In the genomic region with DNA sequence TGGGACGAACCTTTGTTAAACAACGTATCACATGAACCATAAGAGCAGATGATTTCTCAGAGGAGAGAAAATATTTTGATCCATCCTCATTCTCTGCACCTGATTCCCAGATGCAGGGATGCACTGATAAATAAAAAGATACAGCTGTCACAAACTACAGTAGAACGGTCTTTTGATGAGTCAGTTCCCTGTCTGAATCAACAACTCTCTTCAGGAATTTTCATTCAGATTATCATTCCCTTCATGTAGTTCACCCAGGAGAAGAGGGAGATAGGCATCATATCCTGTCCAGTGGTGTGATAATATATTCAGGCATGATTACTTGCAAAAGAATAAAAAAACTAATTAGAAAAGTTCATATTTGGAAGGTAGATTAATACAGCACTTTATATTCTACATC, we compare ENCODE assay signal across 30 cellular contexts.
"Had no signal": no experiment of that assay in that cellular context is flagged by ENCODE, and none has a peak within 500 bp of the region (broad histone marks: within the 10 kb centered on the region; RNA-seq: fewer than 3 reads in every experiment).

No MANE protein-coding gene starts in this region.

- H3K27ac ChIP-seq: epithelial cell of prostate, gastrocnemius medialis, neural progenitor cell, parathyroid adenoma, right lobe of liver, suprapubic skin, transverse colon, upper lobe of right lung, uterus had no signal

- H3K4me1 Mint-ChIP-seq: memory B cell; mesothelial cell of epicardium; naive B cell; nephron; neural progenitor cell; stimulated activated naive CD8-positive, alpha-beta T cell treated with anti-CD3 and anti-CD28 coated beads, Interleukin-15, amount 100 ng/mL, for 72 hours had no signal

- H3K27me3 Mint-ChIP-seq: effector memory CD8-positive, alpha-beta T cell; memory B cell; naive B cell; progenitor cell of endocrine pancreas; stimulated activated naive CD8-positive, alpha-beta T cell treated with anti-CD3 and anti-CD28 coated beads, Interleukin-15, amount 100 ng/mL, for 72 hours had no signal

- H3K4me3 Mint-ChIP-seq: effector memory CD8-positive, alpha-beta T cell; memory B cell; mesothelial cell of epicardium; naive B cell; nephron; neural progenitor cell; stimulated activated naive CD8-positive, alpha-beta T cell treated with anti-CD3 and anti-CD28 coated beads, Interleukin-15, amount 100 ng/mL, for 72 hours had no signal

- H3K27me3 ChIP-seq: gastrocnemius medialis, neural progenitor cell, right lobe of liver, suprapubic skin, transverse colon, upper lobe of right lung, uterus had no signal

- H3K27ac Mint-ChIP-seq: effector memory CD8-positive, alpha-beta T cell; memory B cell; mesothelial cell of epicardium; naive B cell; nephron; neural progenitor cell; progenitor cell of endocrine pancreas; stimulated activated naive CD8-positive, alpha-beta T cell treated with anti-CD3 and anti-CD28 coated beads, Interleukin-15, amount 100 ng/mL, for 72 hours had no signal

- H3K36me3 Mint-ChIP-seq: mesothelial cell of epicardium, naive B cell had no signal

- H3K36me3 ChIP-seq: gastrocnemius medialis, right lobe of liver, suprapubic skin, transverse colon, upper lobe of right lung, uterus had no signal

- ATAC-seq: effector memory CD8-positive, alpha-beta T cell; esophagus mucosa; gastrocnemius medialis; left lobe of liver; mucosa of descending colon; right lobe of liver; stimulated activated naive CD8-positive, alpha-beta T cell treated with anti-CD3 and anti-CD28 coated beads, Interleukin-15, amount 100 ng/mL, for 72 hours; upper lobe of right lung had no signal

- H3K4me1 ChIP-seq: gastrocnemius medialis, neural progenitor cell, parathyroid adenoma, right lobe of liver, suprapubic skin, transverse colon, upper lobe of right lung, uterus had no signal

- FAIRE-seq: keratinocyte, small intestine had no signal

- H3K9me3 ChIP-seq: gastrocnemius medialis, suprapubic skin, transverse colon, upper lobe of right lung, uterus had no signal

- H3K4me3 ChIP-seq: gastrocnemius medialis, lung, mucosa of descending colon, neural progenitor cell, right lobe of liver, suprapubic skin, transverse colon, upper lobe of right lung, uterus had no signal

- DNase-seq: cortex of kidney; effector memory CD8-positive, alpha-beta T cell; foreskin fibroblast; gastrocnemius medialis; head of caudate nucleus; mucosa of descending colon; naive B cell; right lobe of liver; small intestine; stimulated activated CD4-positive, alpha-beta T cell treated with anti-CD3 and anti-CD28 coated beads, Interleukin-12 subunit alpha, Interleukin-12 subunit beta, amount 100 ng/mL, for 4 hours; stimulated activated CD4-positive, alpha-beta T cell treated with anti-CD3 and anti-CD28 coated beads, Interleukin-1b, Interleukin-23, amount 100 ng/mL, for 48 hours; stimulated activated CD4-positive, alpha-beta T cell treated with anti-CD3 and anti-CD28 coated beads, Interleukin-4, amount 100 ng/mL, for 1 hour; stimulated activated CD8-positive, alpha-beta memory T cell treated with anti-CD3 and anti-CD28 coated beads, Interleukin-4, amount 100 ng/mL, for 48 hours; stimulated activated naive CD4-positive, alpha-beta T cell; stimulated activated naive CD8-positive, alpha-beta T cell treated with anti-CD3 and anti-CD28 coated beads, Interleukin-15, amount 100 ng/mL, for 72 hours; transverse colon; upper lobe of right lung; uterus had no signal
